29 cellular contexts compared by ENCODE assay signal in the genomic region with DNA sequence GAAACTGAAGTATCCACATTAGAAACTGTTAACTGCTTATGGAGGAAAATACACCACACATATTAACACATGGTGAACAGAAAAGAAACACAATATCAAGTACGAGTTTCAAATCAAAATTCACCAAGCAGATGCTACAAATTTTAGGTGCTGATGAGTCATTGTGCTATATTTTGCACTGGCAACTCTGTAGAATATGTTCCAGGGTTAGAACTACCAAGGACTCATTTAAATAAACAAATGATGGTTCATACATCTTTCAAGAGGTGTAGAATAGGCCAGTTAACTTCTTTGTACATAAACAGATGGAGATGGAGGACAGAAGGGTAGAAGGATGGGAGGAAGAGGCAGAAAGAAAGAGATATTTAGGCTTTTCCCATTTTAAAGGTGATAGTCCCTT.
DNase-seq lines count a peak whose midpoint lies in the region; FAIRE-seq and TF ChIP-seq lines count a peak whose summit lies in the region.
"Had no signal": no experiment of that assay in that cellular context is flagged by ENCODE, and none has a peak within 500 bp of the region (broad histone marks: within the 10 kb centered on the region; RNA-seq: fewer than 3 reads in every experiment).

No MANE protein-coding gene starts in this region.

- H3K9me3 ChIP-seq in astrocyte (ENCODE audit: insufficient read depth, low read depth, low read length) = no peaks in the 10 kb centered on the region
- H3K9me3 ChIP-seq: body of pancreas, MG63, right atrium auricular region had no signal

- no peak overlapping the region for H3K4me3 ChIP-seq in astrocyte (ENCODE audit: insufficient read depth, low read depth, low read length)
- H3K4me3 ChIP-seq: body of pancreas, K562, MG63, right atrium auricular region, SK-N-MC had no signal

- H3K4me2 ChIP-seq in astrocyte (ENCODE audit: low read length) = no peak overlapping the region

- no peak overlapping the region for H2AFZ ChIP-seq in astrocyte (ENCODE audit: low read depth, low read length)

- no peaks in the 10 kb centered on the region for H3K4me1 ChIP-seq in astrocyte (ENCODE audit: insufficient read depth, low read length)
- H3K4me1 ChIP-seq: body of pancreas, right atrium auricular region had no signal

- H3K36me3 Mint-ChIP-seq in astrocyte (ENCODE audit: low read depth, unreplicated experiment) = peaks cover 12% of the 10 kb centered on the region

- H3K79me2 ChIP-seq in astrocyte (ENCODE audit: insufficient read depth, low read length) = no peaks in the 10 kb centered on the region

- peak; percentile 17 for FAIRE-seq in astrocyte (lab: Jason Lieb, UNC)
- FAIRE-seq: HTR-8/SVneo, K562 had no signal

- no peaks in the 10 kb centered on the region for H3K36me3 ChIP-seq in astrocyte (ENCODE audit: insufficient read depth, low read length)
- H3K36me3 ChIP-seq: MG63, right atrium auricular region had no signal

- H3K27ac ChIP-seq in astrocyte (ENCODE audit: low read depth, low read length) = no peak overlapping the region
- H3K27ac ChIP-seq: body of pancreas, right atrium auricular region, SK-N-MC had no signal

- H3K9ac ChIP-seq in astrocyte (ENCODE audit: low read length) = no peak overlapping the region

- no peak overlapping the region for H3K27ac Mint-ChIP-seq in astrocyte (ENCODE audit: unreplicated experiment)
- H3K27ac Mint-ChIP-seq: activated T-cell treated with anti-CD3 and anti-CD28 coated beads, Interleukin-2, amount 50 U/mL, for 72 hours; B cell; CD8-positive, alpha-beta memory T cell; immature natural killer cell had no signal

- no peaks in the 10 kb centered on the region for H3K27me3 Mint-ChIP-seq in astrocyte (ENCODE audit: low read depth, unreplicated experiment)
- H3K27me3 Mint-ChIP-seq: B cell; CD8-positive, alpha-beta memory T cell had no signal

- H3K9me3 Mint-ChIP-seq in astrocyte (ENCODE audit: unreplicated experiment) = no peaks in the 10 kb centered on the region
- H3K9me3 Mint-ChIP-seq: activated T-cell treated with anti-CD3 and anti-CD28 coated beads, Interleukin-2, amount 50 U/mL, for 72 hours; CD8-positive, alpha-beta memory T cell had no signal

- DNase-seq in DMS 273 (lab: John Stamatoyannopoulos, UW; ENCODE audit: unreplicated experiment) = peak; percentile 61
- peak; percentile 62 for DNase-seq in HCEC 1CT
- peak; percentile 31 for DNase-seq in astrocyte (ENCODE audit: low read depth)
- peak; percentile 65 for DNase-seq in iris pigment epithelial cell (ENCODE audit: low read depth)
- no peak for DNase-seq in T-helper 1 cell
- no peak for DNase-seq in medulla oblongata (ENCODE audit: extremely low spot score)
- DNase-seq in head of caudate nucleus = no peak
- DNase-seq: activated CD4-positive, alpha-beta T cell treated with anti-CD3 and anti-CD28 coated beads, Interleukin-2, amount 50 U/mL, for 48 hours; activated naive CD4-positive, alpha-beta T cell; activated T-cell treated with anti-CD3 and anti-CD28 coated beads, Interleukin-2, amount 50 U/mL, for 72 hours; body of pancreas; CD8-positive, alpha-beta memory T cell; dermis blood vessel endothelial cell; immature natural killer cell; MG63; NCI-H1105 treated with DMSO at 0.1 percent for 48 hours; NCI-H1930; NCI-H2171 treated with DMSO at 0.1 percent for 48 hours; NCI-H510A treated with DMSO at 0.1 percent for 48 hours; PC-3; posterior cingulate gyrus; stimulated activated CD4-positive, alpha-beta T cell treated with anti-CD3 and anti-CD28 coated beads, Interleukin-1b, Interleukin-23, amount 100 ng/mL, for 48 hours; stimulated activated naive CD4-positive, alpha-beta T cell treated with Interleukin-2 at 50 U/mL for 16 hours; T-helper 2 cell had no signal

- intact Hi-C loops in head of caudate nucleus (cut with DNase I) = no loop called here

- TF ChIP-seq CTCF in astrocyte (IDR thresholded peaks at IDR 0.05; ENCODE audit: insufficient read depth, low read depth, low read length) = no peak

- H3K4me1 Mint-ChIP-seq in astrocyte (ENCODE audit: low read depth, unreplicated experiment) = no peaks in the 10 kb centered on the region
- H3K4me1 Mint-ChIP-seq: B cell; CD8-positive, alpha-beta memory T cell; immature natural killer cell had no signal

- H3K4me3 Mint-ChIP-seq in astrocyte (ENCODE audit: unreplicated experiment) = no peak overlapping the region
- H3K4me3 Mint-ChIP-seq: activated T-cell treated with anti-CD3 and anti-CD28 coated beads, Interleukin-2, amount 50 U/mL, for 72 hours; B cell; CD8-positive, alpha-beta memory T cell; immature natural killer cell had no signal

- no peaks in the 10 kb centered on the region for H4K20me1 ChIP-seq in astrocyte (ENCODE audit: insufficient read depth, low read length)

- H3K27me3 ChIP-seq in astrocyte (ENCODE audit: insufficient read depth, low read length) = no peaks in the 10 kb centered on the region
- H3K27me3 ChIP-seq: body of pancreas, MG63, right atrium auricular region had no signal

Comparison
In these comparisons a context has a peak if more than half of its experiments do, and no peak if none do; other contexts are left out.
1. DNase-seq: peak in DMS 273 (single experiment), HCEC 1CT (single experiment), astrocyte (single experiment) and iris pigment epithelial cell (single experiment); none in T-helper 1 cell (0 of 5), medulla oblongata (single experiment) and head of caudate nucleus (0 of 42).